In the genomic region with DNA sequence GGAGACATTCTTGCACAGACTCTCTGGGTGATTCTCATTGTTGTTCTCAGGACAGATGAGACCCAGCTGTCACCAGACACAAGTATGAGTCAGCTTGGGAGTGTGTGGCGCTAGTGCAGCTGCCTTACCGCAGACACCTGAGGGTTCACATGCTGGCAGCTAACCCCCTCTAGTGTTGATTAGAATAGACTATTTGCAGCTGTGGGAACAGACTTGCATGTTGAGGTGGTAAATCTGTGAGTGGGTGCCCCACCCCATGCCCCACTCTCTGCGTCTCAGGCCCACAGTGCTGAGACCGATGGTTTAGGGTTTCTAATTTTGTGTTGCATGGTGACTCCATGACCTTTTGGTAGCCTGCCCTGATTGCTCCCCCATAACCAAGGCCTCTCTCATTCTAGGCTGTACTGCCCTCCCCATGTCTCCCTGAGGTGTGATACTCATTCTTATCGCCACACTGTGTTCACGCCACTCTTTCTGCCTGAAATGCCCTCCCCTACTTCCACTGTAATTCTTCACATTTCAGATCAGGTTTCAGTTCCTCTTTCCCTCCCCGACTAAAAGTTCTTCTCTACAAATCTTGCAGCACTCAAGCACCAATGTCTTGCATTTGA, we compare ENCODE assay signal across 8 cellular contexts.
DNase-seq lines count a peak whose midpoint lies in the region; ATAC-seq and TF ChIP-seq lines count a peak whose summit lies in the region.

No MANE protein-coding gene starts in this region.

- no peaks in the 10 kb centered on the region for H3K36me3 Mint-ChIP-seq in nephron progenitor cell (ENCODE audit: low read depth)

- peaks cover 11% of the 10 kb centered on the region for H3K27me3 Mint-ChIP-seq in nephron progenitor cell (ENCODE audit: low read depth, poor library complexity)

- DNase-seq in BJ (ENCODE audit: low read depth) (peak; percentile 45), NCI-H1694 (lab: John Stamatoyannopoulos, UW) (peak; percentile 62), astrocyte of the cerebellum (ENCODE audit: low read depth) (peak; percentile 8), nephron progenitor cell (peak; percentile 18), activated gamma-delta T cell treated with Interleukin-2 at 50 U/mL for 16 hours (no peak)
- DNase-seq in stimulated activated naive CD4-positive, alpha-beta T cell (lab: John Stamatoyannopoulos, UW): no peak

- peaks cover 40% of the 10 kb centered on the region for H3K4me1 Mint-ChIP-seq in nephron progenitor cell

- H3K9me3 Mint-ChIP-seq in nephron progenitor cell: no peaks in the 10 kb centered on the region

- H3K36me3 ChIP-seq in BJ (ENCODE audit: control insufficient read depth, insufficient read depth, low read length): no peaks in the 10 kb centered on the region

- H3K27me3 ChIP-seq in BJ (ENCODE audit: control insufficient read depth, insufficient read depth, low read length): peaks cover 11% of the 10 kb centered on the region

- in situ Hi-C loops in astrocyte of the cerebellum (cut with HindIII; ENCODE audit: low sequenced_read_pairs): no loop called here

- H3K4me3 Mint-ChIP-seq in nephron progenitor cell: no peak overlapping the region

- H3K4me3 ChIP-seq in BJ (ENCODE audit: low read depth, low read length): no peak overlapping the region
- H3K4me3 ChIP-seq in astrocyte of the cerebellum (ENCODE audit: low read depth, low read length): no peak overlapping the region

- H3K27ac Mint-ChIP-seq in nephron progenitor cell: no peak overlapping the region

- TF ChIP-seq CTCF in BJ (IDR thresholded peaks at IDR 0.05; ENCODE audit: insufficient read depth, low read depth, low read length) (peak; percentile 57), astrocyte of the cerebellum (IDR thresholded peaks at IDR 0.05; ENCODE audit: low read depth, low read length, missing control alignments) (peak; percentile 38), nephron progenitor cell (IDR thresholded peaks at IDR 0.05) (peak; percentile 24)

- ATAC-seq in GM18868 (IDR thresholded peaks at IDR 0.05; ENCODE audit: unreplicated experiment) (peak; percentile 90), HG02943 (IDR thresholded peaks at IDR 0.05; ENCODE audit: low read depth, unreplicated experiment) (peak; percentile 92)

- POLR2A ChIA-PET in BJ (lab: Charles Lee): no interaction called here

- CTCF ChIA-PET in BJ (lab: Yijun Ruan, JAX): interaction anchor here (0.6 to 3.6 kb wide), 21 partner anchors 9 to 828 kb away, joined by 3 to 25 read pairs (median 3); partner anchors contain the start of gene KIRREL3

Comparison
In these comparisons a context has a peak if more than half of its experiments do, and no peak if none do; other contexts are left out.
1. DNase-seq: peak in BJ (single experiment), NCI-H1694 (single experiment), astrocyte of the cerebellum (single experiment) and nephron progenitor cell (single experiment); none in stimulated activated naive CD4-positive, alpha-beta T cell (0 of 6) and activated gamma-delta T cell treated with Interleukin-2 at 50 U/mL for 16 hours (single experiment).
2. Peak in every context shown above with its lines, with median percentiles within 50 percentile points of each other: CTCF ChIP-seq.